8 cellular contexts compared by ENCODE assay signal in the genomic region with DNA sequence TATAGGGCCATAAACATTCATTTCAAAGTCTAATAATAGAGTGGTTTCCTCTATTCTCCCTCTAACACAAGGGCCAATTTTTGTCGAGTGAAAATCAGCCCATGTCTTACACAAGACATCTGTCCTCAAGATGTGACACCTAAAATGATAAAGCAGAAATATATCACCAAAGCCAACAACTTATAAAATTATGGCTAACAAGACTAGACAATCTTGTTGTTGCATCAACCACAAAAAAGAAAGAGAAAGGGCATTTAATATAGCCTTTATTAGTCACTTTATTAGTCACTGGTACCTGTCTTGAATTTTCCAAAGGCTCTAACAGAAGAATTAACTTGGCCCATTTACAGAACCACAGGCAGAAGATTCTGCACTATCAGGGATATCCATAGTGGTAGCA.
A peak's percentile ranks its signal among the peaks of the same experiment; 100 is the strongest.
DNase-seq lines count a peak whose midpoint lies in the region; ATAC-seq and TF ChIP-seq lines count a peak whose summit lies in the region.
"Had no signal": no experiment of that assay in that cellular context is flagged by ENCODE, and none has a peak within 500 bp of the region (broad histone marks: within the 10 kb centered on the region; RNA-seq: fewer than 3 reads in every experiment).

No MANE protein-coding gene starts in this region.

- peak overlapping the region; percentile 62 for H3K27ac Mint-ChIP-seq in activated CD8-positive, alpha-beta T cell treated with anti-CD3 and anti-CD28 coated beads, Interleukin-2, amount 10 ng/mL, durations not matched to agents 7 days and 5 days

- peaks cover 29% of the 10 kb centered on the region for H3K9me3 Mint-ChIP-seq in activated CD8-positive, alpha-beta T cell treated with anti-CD3 and anti-CD28 coated beads, Interleukin-2, amount 10 ng/mL, durations not matched to agents 7 days and 5 days (ENCODE audit: insufficient read depth)

- no peaks in the 10 kb centered on the region for H3K27me3 ChIP-seq in rectal smooth muscle tissue (ENCODE audit: control insufficient read depth, insufficient read depth, low read length)

- TF ChIP-seq CTCF in coronary artery (IDR thresholded peaks at IDR 0.05), result no peak

- H3K36me3 ChIP-seq in rectal smooth muscle tissue (ENCODE audit: control insufficient read depth, insufficient read depth, low read length), result no peaks in the 10 kb centered on the region

- H3K36me3 Mint-ChIP-seq in activated CD8-positive, alpha-beta T cell treated with anti-CD3 and anti-CD28 coated beads, Interleukin-2, amount 10 ng/mL, durations not matched to agents 7 days and 5 days (ENCODE audit: low read depth), result peaks cover 34% of the 10 kb centered on the region

- H3K4me3 Mint-ChIP-seq in activated CD8-positive, alpha-beta T cell treated with anti-CD3 and anti-CD28 coated beads, Interleukin-2, amount 10 ng/mL, durations not matched to agents 7 days and 5 days, result no peak overlapping the region

- POLR2A ChIA-PET in activated CD8-positive, alpha-beta T cell treated with anti-CD3 and anti-CD28 coated beads, Interleukin-2, amount 10 ng/mL, durations not matched to agents 7 days and 5 days (lab: Charles Lee), result interaction anchor here (1.0 to 1.3 kb wide), 3 partner anchors 13 to 244 kb away, joined by 3 to 4 read pairs (median 3); no protein-coding TSS in a partner anchor

- H3K4me3 ChIP-seq in rectal smooth muscle tissue (ENCODE audit: low read length), result no peak overlapping the region
- H3K4me3 ChIP-seq in coronary artery, result no peak overlapping the region

- H3K27me3 Mint-ChIP-seq in activated CD8-positive, alpha-beta T cell treated with anti-CD3 and anti-CD28 coated beads, Interleukin-2, amount 10 ng/mL, durations not matched to agents 7 days and 5 days (ENCODE audit: low read depth), result no peaks in the 10 kb centered on the region

- no peak for DNase-seq in activated CD8-positive, alpha-beta T cell treated with anti-CD3 and anti-CD28 coated beads, Interleukin-2, amount 10 ng/mL, durations not matched to agents 7 days and 5 days
- DNase-seq in SHP77 treated with DMSO at 0.1 percent for 48 hours (lab: John Stamatoyannopoulos, UW) (no peak), coronary artery (ENCODE audit: low spot score) (no peak)

- CTCF ChIA-PET in activated CD8-positive, alpha-beta T cell treated with anti-CD3 and anti-CD28 coated beads, Interleukin-2, amount 10 ng/mL, durations not matched to agents 7 days and 5 days (lab: Charles Lee), result interaction anchor here (0.9 to 2.4 kb wide), 13 partner anchors 8 to 250 kb away, joined by 3 to 14 read pairs (median 4); no protein-coding TSS in a partner anchor

- H3K9ac ChIP-seq in rectal smooth muscle tissue (ENCODE audit: low read length), result no peak overlapping the region

- ATAC-seq in GM19351 (IDR thresholded peaks at IDR 0.05; ENCODE audit: unreplicated experiment) (peak; percentile 16), HG02970 (IDR thresholded peaks at IDR 0.05; ENCODE audit: low FRiP score, unreplicated experiment) (peak; percentile 21), HG03045 (IDR thresholded peaks at IDR 0.05; ENCODE audit: unreplicated experiment) (no peak)
- peak; percentile 5 for ATAC-seq in activated CD8-positive, alpha-beta T cell treated with anti-CD3 and anti-CD28 coated beads, Interleukin-2, amount 10 ng/mL, durations not matched to agents 7 days and 5 days

- H3K4me1 ChIP-seq in rectal smooth muscle tissue (ENCODE audit: control insufficient read depth, insufficient read depth, low read length), result no peaks in the 10 kb centered on the region

- peaks cover 40% of the 10 kb centered on the region for H3K4me1 Mint-ChIP-seq in activated CD8-positive, alpha-beta T cell treated with anti-CD3 and anti-CD28 coated beads, Interleukin-2, amount 10 ng/mL, durations not matched to agents 7 days and 5 days (ENCODE audit: low read depth)

- H3K27ac ChIP-seq in rectal smooth muscle tissue (ENCODE audit: low read depth, low read length), result peak overlapping the region; percentile 34
- H3K27ac ChIP-seq in coronary artery, result peak overlapping the region in 1 of 2 donors; percentile 73
- H3K27ac ChIP-seq: VCaP had no signal
